Comparison of ENCODE assay signal across 8 cellular contexts in genomic region chr10:5563991-5564536, GRCh38. TPM values are rescaled to one million over a fixed set of nuclear protein-coding genes. Genes with fewer than 3 reads are reported as not detected.
A peak's percentile ranks its signal among the peaks of the same experiment; 100 is the strongest.
DNase-seq lines count a peak whose midpoint lies in the region; ATAC-seq, FAIRE-seq and TF ChIP-seq lines count a peak whose summit lies in the region.

No MANE protein-coding gene starts in this region.

- H3K4me2 ChIP-seq in PC-3 (ENCODE audit: low read length), result peak overlapping the region; percentile 56
- H3K4me2 ChIP-seq in HepG2 (ENCODE audit: low read depth, low read length), result 0 out of 2 replicates have a peak overlapping the region, but pooled peaks have one; percentile 6

- peak; percentile 58 for ATAC-seq in PC-3
- ATAC-seq in HepG2, result no peak
- ATAC-seq in GM18861 (IDR thresholded peaks at IDR 0.05; ENCODE audit: unreplicated experiment), result no peak

- no peaks in the 10 kb centered on the region for H3K36me3 Mint-ChIP-seq in stimulated activated naive CD8-positive, alpha-beta T cell treated with anti-CD3 and anti-CD28 coated beads, Interleukin-15, Interleukin-2, amounts not matched to agents 100 ng/mL and 50 ng/mL, for 24 hours (ENCODE audit: low read depth)

- DNase-seq in PC-3 (peak; percentile 51), HepG2 (ENCODE audit: low spot score) (no peak), NCI-H1436 (lab: John Stamatoyannopoulos, UW) (no peak), GM10248 (ENCODE audit: extremely low spot score) (no peak), cortex of kidney (lab: John Stamatoyannopoulos, UW) (no peak)
- peak; percentile 13 to 37 for DNase-seq in activated T-helper 1 cell treated with anti-CD3 and anti-CD28 coated beads, Interleukin-2, amount 50 U/mL, for 16 hours (ENCODE audit: low read depth in 1 of 2, low spot score in 1 of 2)

- H3K36me3 ChIP-seq in PC-3 (ENCODE audit: low read depth, low read length) (no peaks in the 10 kb centered on the region), HepG2 (replicated peaks in 1 of 2; ENCODE audit: control insufficient read depth in 1 of 2, insufficient read depth in 2 of 2, low read length in 2 of 2) (no peaks in the 10 kb centered on the region)

- H4K20me1 ChIP-seq in PC-3 (ENCODE audit: low read length) (no peaks in the 10 kb centered on the region), HepG2 (ENCODE audit: insufficient read depth, low read length) (no peaks in the 10 kb centered on the region)

- peak overlapping the region; percentile 69 for H2AFZ ChIP-seq in PC-3 (ENCODE audit: low read length)
- H2AFZ ChIP-seq in HepG2 (ENCODE audit: low read length), result no peak overlapping the region

- FAIRE-seq in HepG2 (lab: Jason Lieb, UNC), result no peak

- H3K79me2 ChIP-seq in PC-3 (ENCODE audit: low read length) (no peaks in the 10 kb centered on the region), HepG2 (ENCODE audit: insufficient read depth, low read length) (no peaks in the 10 kb centered on the region)

- no peaks in the 10 kb centered on the region for H3K9me2 ChIP-seq in PC-3 (replicated peaks; ENCODE audit: low read length)

- H3F3A ChIP-seq in PC-3 (ENCODE audit: low read length, unreplicated experiment), result no peaks in the 10 kb centered on the region

- H3K27me3 ChIP-seq in PC-3 (ENCODE audit: low read length) (no peaks in the 10 kb centered on the region), HepG2 (ENCODE audit: control insufficient read depth in 1 of 2, insufficient read depth in 2 of 2, low read length in 2 of 2) (no peaks in the 10 kb centered on the region; a peak in 1 of 5 replicates)

- TF ChIP-seq CTCF in PC-3 (conservative IDR thresholded peaks at IDR 0.05; ENCODE audit: low read depth, low read length) (no peak), HepG2 (CRISPR knock-in tag; IDR thresholded peaks at IDR 0.05) (no peak), GM10248 (IDR thresholded peaks at IDR 0.05; ENCODE audit: control extremely low read depth, extremely low read depth, low read depth, missing control alignments) (no peak)

- H3K27ac ChIP-seq in PC-3 (ENCODE audit: low read length), result peak overlapping the region; percentile 88
- H3K27ac ChIP-seq in HepG2 (ENCODE audit: extremely low read length, insufficient read depth, low read length), result no peak overlapping the region

- POLR2A ChIA-PET in PC-3 (lab: Charles Lee; ENCODE audit: unreplicated experiment) (interaction anchor here (0.6 to 1.0 kb wide), 2 partner anchors 9 to 16 kb away, joined by 3 read pairs; no protein-coding TSS in a partner anchor), HepG2 (lab: Yijun Ruan, JAX) (no interaction called here), GM10248 (lab: Yijun Ruan, JAX) (no interaction called here)

- peaks cover 7% of the 10 kb centered on the region for H3K27me3 Mint-ChIP-seq in stimulated activated naive CD8-positive, alpha-beta T cell treated with anti-CD3 and anti-CD28 coated beads, Interleukin-15, Interleukin-2, amounts not matched to agents 100 ng/mL and 50 ng/mL, for 24 hours

- intact Hi-C loops in PC-3 (cut with micrococcal nuclease) (no loop called here), HepG2 (cut with micrococcal nuclease; ENCODE audit: unreplicated experiment) (no loop called here)

- H3K4me3 ChIP-seq in PC-3 (ENCODE audit: low read length), result no peak overlapping the region
- H3K4me3 ChIP-seq in HepG2 (replicated peaks in 1 of 3; ENCODE audit: insufficient read depth in 1 of 3, low read depth in 2 of 3, low read length in 3 of 3), result no peak overlapping the region

- H3K4me1 ChIP-seq in PC-3 (ENCODE audit: insufficient read depth, low read length) (peaks cover 61% of the 10 kb centered on the region), HepG2 (ENCODE audit: insufficient read depth, low read length) (peaks cover 73% of the 10 kb centered on the region)

- H3K27ac Mint-ChIP-seq in stimulated activated naive CD8-positive, alpha-beta T cell treated with anti-CD3 and anti-CD28 coated beads, Interleukin-15, Interleukin-2, amounts not matched to agents 100 ng/mL and 50 ng/mL, for 24 hours, result peak overlapping the region; percentile 29

- in situ Hi-C loops in HepG2 (cut with HindIII; ENCODE audit: extremely low pct_ligation_motif_present, low pct_unique_long_range_greater_than_20kb), result no loop called here

- TF ChIP-seq EP300 in HepG2 (IDR thresholded peaks at IDR 0.05; ENCODE audit: low read depth in 2 of 2, low read length in 2 of 2) (no peak), HepG2 (CRISPR knock-in tag; IDR thresholded peaks at IDR 0.05; ENCODE audit: borderline replicate concordance) (no peak)

- H3K9me3 Mint-ChIP-seq in stimulated activated naive CD8-positive, alpha-beta T cell treated with anti-CD3 and anti-CD28 coated beads, Interleukin-15, Interleukin-2, amounts not matched to agents 100 ng/mL and 50 ng/mL, for 24 hours, result no peaks in the 10 kb centered on the region

- H3K9me3 ChIP-seq in PC-3 (ENCODE audit: low read length) (no peaks in the 10 kb centered on the region), HepG2 (ENCODE audit: low read length) (no peaks in the 10 kb centered on the region)

- BruUV-seq in PC-3 (replicated peaks; lab: Mats Ljungman, UMichigan), result no TSS peak
- no TSS peak for BruUV-seq in HepG2 (replicated peaks; lab: Mats Ljungman, UMichigan)

- CTCF ChIA-PET in PC-3 (lab: Charles Lee) (no interaction called here), HepG2 (lab: Yijun Ruan, JAX; ENCODE audit: low intra/inter-chr PET ratio, low total read pairs) (no interaction called here), GM10248 (lab: Yijun Ruan, JAX) (interaction anchor here (1.2 to 1.7 kb wide), 3 partner anchors 34 to 309 kb away, joined by 3 to 4 read pairs (median 3); no protein-coding TSS in a partner anchor)

- no peak for TF ChIP-seq RAD21 in HepG2 (CRISPR knock-in tag; IDR thresholded peaks at IDR 0.05)

- TF ChIP-seq POLR2A in HepG2 (IDR thresholded peaks at IDR 0.05; ENCODE audit: insufficient read depth in 1 of 2, low read depth in 2 of 2, low read length in 2 of 2), result no peak

- 69% methylated on average over 18 of the region's 18 CpGs for WGBS in HepG2 (ENCODE audit: low lambda C conversion rate)

- peaks cover 29% of the 10 kb centered on the region for H3K4me1 Mint-ChIP-seq in stimulated activated naive CD8-positive, alpha-beta T cell treated with anti-CD3 and anti-CD28 coated beads, Interleukin-15, Interleukin-2, amounts not matched to agents 100 ng/mL and 50 ng/mL, for 24 hours (ENCODE audit: low read depth)

- no peak overlapping the region for H3K4me3 Mint-ChIP-seq in stimulated activated naive CD8-positive, alpha-beta T cell treated with anti-CD3 and anti-CD28 coated beads, Interleukin-15, Interleukin-2, amounts not matched to agents 100 ng/mL and 50 ng/mL, for 24 hours

- H3K9ac ChIP-seq in PC-3 (ENCODE audit: low read length), result peak overlapping the region; percentile 49
- H3K9ac ChIP-seq in HepG2 (ENCODE audit: insufficient read depth, low read depth, low read length), result no peak overlapping the region

TF ChIP-seq in HepG2, 621 proteins besides CTCF, POLR2A, EP300 and RAD21 (continues in another document):
- 0 out of 2 replicates have a peak, but pooled peaks have one; percentile 25 for TF ChIP-seq ZBTB33 (CRISPR knock-in tag; IDR thresholded peaks at IDR 0.05)

RNA-seq across cellular contexts. Expression of gene CALML3, which starts 39.3 kb away (rescaled TPM):
- total RNA-seq in PC-3 (2014; rRNA removed), result not detected in 2 replicates
- not detected in 2 replicates for total RNA-seq in HepG2 (2016; rRNA removed; fragmentation: Illumina TruSeq; extraction: Trizol)
- not detected in 2 replicates for total RNA-seq in HepG2 (2016; cell fraction: cytosol; rRNA removed; fragmentation: Illumina TruSeq; extraction: Trizol; ENCODE audit: low read depth)
- not detected in 2 replicates for total RNA-seq in HepG2 (2016; cell fraction: insoluble cytoplasmic fraction; rRNA removed; fragmentation: Illumina TruSeq; extraction: Trizol)
- not detected in 2 replicates for total RNA-seq in HepG2 (2016; cell fraction: membrane; rRNA removed; fragmentation: Illumina TruSeq; extraction: Trizol)
- total RNA-seq in HepG2 (2016; cell fraction: nucleus; rRNA removed; fragmentation: Illumina TruSeq; extraction: Trizol), result not detected in 2 replicates
- not detected in 2 replicates for polyA plus RNA-seq in HepG2 (2011; rRNA removed)
- not detected in 2 replicates for polyA plus RNA-seq in HepG2 (2011; cell fraction: cytosol; rRNA removed)
- polyA plus RNA-seq in HepG2 (2011; cell fraction: nucleus; rRNA removed), result not detected in 2 replicates
- not detected in 2 replicates for polyA plus RNA-seq in HepG2 (2012)
- not detected in 2 replicates for polyA plus RNA-seq in HepG2 (2016; cell fraction: cytosol; fragmentation: Illumina TruSeq; extraction: Trizol; ENCODE audit: low read depth)
- polyA plus RNA-seq in HepG2 (2016; cell fraction: insoluble cytoplasmic fraction; fragmentation: Illumina TruSeq; extraction: Trizol; ENCODE audit: low read depth), result not detected in 2 replicates
- not detected in 2 replicates for polyA plus RNA-seq in HepG2 (2016; cell fraction: membrane; fragmentation: Illumina TruSeq; extraction: Trizol; ENCODE audit: low read depth)
- not detected in 2 replicates for polyA plus RNA-seq in HepG2 (2016; cell fraction: nucleus; fragmentation: Illumina TruSeq; extraction: Trizol; ENCODE audit: insufficient read depth, low read depth)
- not detected in 2 replicates for polyA minus RNA-seq in HepG2 (2011; rRNA and poly(A)+ RNA removed; ENCODE audit: low replicate concordance)
- not detected in 2 replicates for polyA minus RNA-seq in HepG2 (2011; cell fraction: cytosol; rRNA and poly(A)+ RNA removed)
- not detected in 2 replicates for polyA minus RNA-seq in HepG2 (2011; cell fraction: nucleus; rRNA and poly(A)+ RNA removed)

Comparison
In these comparisons a context has a peak if more than half of its experiments do, and no peak if none do; other contexts are left out.
1. DNase-seq: peak in PC-3 (single experiment) and activated T-helper 1 cell treated with anti-CD3 and anti-CD28 coated beads, Interleukin-2, amount 50 U/mL, for 16 hours (2 of 2); none in HepG2 (single experiment), NCI-H1436 (single experiment), GM10248 (single experiment) and cortex of kidney (single experiment).